In the genomic region with DNA sequence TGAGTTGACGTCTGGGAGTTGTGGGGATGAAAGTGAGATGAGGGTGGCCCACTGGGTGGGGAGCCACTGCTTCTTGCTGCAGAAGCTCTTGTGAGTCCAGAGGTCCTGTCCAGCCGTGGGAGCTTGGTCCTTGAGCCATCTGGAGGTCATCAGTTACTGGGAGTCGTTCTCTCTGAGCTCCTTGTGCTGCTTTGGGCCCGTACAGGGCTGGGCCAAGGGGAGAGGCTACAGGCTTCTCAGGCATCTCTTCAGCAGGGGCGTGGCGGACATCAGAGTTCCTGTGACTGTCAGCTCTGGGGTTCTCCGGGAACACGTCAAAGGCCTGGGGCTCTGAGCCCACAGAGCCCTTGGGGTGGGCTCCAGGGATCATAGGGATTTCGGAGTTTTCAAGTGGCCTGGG, we compare ENCODE assay signal across 15 cellular contexts. TPM values are rescaled to one million over a fixed set of nuclear protein-coding genes. Genes with fewer than 3 reads are reported as not detected.
DNase-seq lines count a peak whose midpoint lies in the region; ATAC-seq, FAIRE-seq and TF ChIP-seq lines count a peak whose summit lies in the region.
"Had no signal": no experiment of that assay in that cellular context is flagged by ENCODE, and none has a peak within 500 bp of the region (broad histone marks: within the 10 kb centered on the region; RNA-seq: fewer than 3 reads in every experiment).

No MANE protein-coding gene starts in this region.

- in situ Hi-C loops in K562 (cut with MboI), result no loop called here

- H3K36me3 Mint-ChIP-seq in nephron (ENCODE audit: low read depth), result no peaks in the 10 kb centered on the region
- no peaks in the 10 kb centered on the region for H3K36me3 Mint-ChIP-seq in type B pancreatic cell

- POLR2A ChIA-PET in K562 (lab: Yijun Ruan, JAX), result interaction anchor here (0.9 to 1.7 kb wide), 5 partner anchors 11 to 37 kb away, joined by 3 to 5 read pairs (median 4); a partner anchor contains a TSS

- H3K4me3 Mint-ChIP-seq in nephron, result peak overlapping the region in 2 of 3 experiments; percentile 32 to 46
- peak overlapping the region; percentile 67 for H3K4me3 Mint-ChIP-seq in type B pancreatic cell
- H3K4me3 Mint-ChIP-seq: CD4-positive, alpha-beta memory T cell had no signal

- TF ChIP-seq CTCF in GM20000 (IDR thresholded peaks at IDR 0.05; ENCODE audit: extremely low read depth, missing control alignments), result no peak
- TF ChIP-seq CTCF in K562 (IDR thresholded peaks at IDR 0.05 in 2 of 3, conservative IDR thresholded peaks at IDR 0.05 in 1 of 3; ENCODE audit: insufficient read depth in 2 of 3, low read depth in 1 of 3, low read length in 3 of 3), result no peak
- TF ChIP-seq CTCF in nephron (IDR thresholded peaks at IDR 0.05; ENCODE audit: unreplicated experiment in 3 of 3), result no peak
- TF ChIP-seq CTCF in type B pancreatic cell (conservative IDR thresholded peaks at IDR 0.05), result no peak

- no peaks in the 10 kb centered on the region for H3K27me3 ChIP-seq in K562 (ENCODE audit: control insufficient read depth in 2 of 2, insufficient read depth in 2 of 2, low read length in 2 of 2)
- no peaks in the 10 kb centered on the region for H3K27me3 ChIP-seq in SJCRH30
- H3K27me3 ChIP-seq: BE2C had no signal

- no peak overlapping the region for H2AFZ ChIP-seq in K562 (ENCODE audit: low read depth, low read length)

- peak; percentile 20 for DNase-seq in GM20000 (ENCODE audit: low spot score)
- DNase-seq in K562 (ENCODE audit: extremely low read depth in 1 of 4, low spot score in 3 of 4), result no peak
- no peak for DNase-seq in type B pancreatic cell (ENCODE audit: extremely low spot score, unreplicated experiment)
- DNase-seq in SJCRH30, result no peak
- no peak for DNase-seq in NCI-H187 (lab: John Stamatoyannopoulos, UW)
- DNase-seq: BE2C; CD4-positive, alpha-beta memory T cell; DMS79; GOT3 had no signal

- H3K9me3 ChIP-seq in K562 (replicated peaks; ENCODE audit: control insufficient read depth, insufficient read depth, low read depth, low read length), result no peaks in the 10 kb centered on the region
- no peaks in the 10 kb centered on the region for H3K9me3 ChIP-seq in SJCRH30 (replicated peaks)
- H3K9me3 ChIP-seq: A549, BE2C had no signal

- H3K9me3 Mint-ChIP-seq in nephron (no peaks in the 10 kb centered on the region), type B pancreatic cell (no peaks in the 10 kb centered on the region)
- H3K9me3 Mint-ChIP-seq: CD4-positive, alpha-beta memory T cell; H9 had no signal

- CTCF ChIA-PET in K562 (lab: Yijun Ruan, JAX; ENCODE audit: low intra/inter-chr PET ratio), result no interaction called here

- H3K4me1 ChIP-seq in K562 (replicated peaks in 1 of 2; ENCODE audit: control insufficient read depth in 2 of 2, insufficient read depth in 2 of 2, low read length in 2 of 2) (peaks cover 6 to 39% of the 10 kb centered on the region in 2 experiments; a peak in 4 of 5 replicates), SJCRH30 (peaks cover 10% of the 10 kb centered on the region; the same call in 1 of the 2 replicates)
- H3K4me1 ChIP-seq: BE2C had no signal

- H3K4me2 ChIP-seq in K562 (ENCODE audit: insufficient read depth, low read length), result no peak overlapping the region
- H3K4me2 ChIP-seq: A549 had no signal

- no peak overlapping the region for H3K27ac ChIP-seq in K562 (ENCODE audit: extremely low read depth, low read depth, low read length)
- H3K27ac ChIP-seq in SJCRH30, result no peak overlapping the region
- H3K27ac ChIP-seq: A549, C4-2B had no signal

- H3K27me3 Mint-ChIP-seq in nephron (ENCODE audit: low read depth) (no peaks in the 10 kb centered on the region), type B pancreatic cell (no peaks in the 10 kb centered on the region)
- H3K27me3 Mint-ChIP-seq: CD4-positive, alpha-beta memory T cell had no signal

- intact Hi-C loops in K562 (cut with micrococcal nuclease), result loop anchor here (5.0 kb wide), 1 partner anchor 38 kb away; a partner anchor contains a TSS

- ATAC-seq in K562 (no peak), GM21737 (IDR thresholded peaks at IDR 0.05; ENCODE audit: unreplicated experiment) (no peak)
- ATAC-seq: A549, GM12878 had no signal

- H4K20me1 ChIP-seq in K562 (replicated peaks; ENCODE audit: control insufficient read depth, insufficient read depth, low read length), result no peaks in the 10 kb centered on the region

- H3K9me1 ChIP-seq in K562 (ENCODE audit: control insufficient read depth, insufficient read depth, low read length), result no peaks in the 10 kb centered on the region

- H3K27ac Mint-ChIP-seq in nephron (no peak overlapping the region), type B pancreatic cell (peak overlapping the region; percentile 92)

- TF ChIP-seq EP300 in K562 (IDR thresholded peaks at IDR 0.05; ENCODE audit: low read length), result no peak

- TF ChIP-seq POLR2A in K562 (conservative IDR thresholded peaks at IDR 0.05), result no peak

- peak overlapping the region in 1 of 2 experiments; percentile 7; a peak in 2 of 4 replicates for H3K9ac ChIP-seq in K562 (ENCODE audit: insufficient read depth in 1 of 2, low read depth in 2 of 2, low read length in 2 of 2)

- H3K36me3 ChIP-seq in K562 (ENCODE audit: control insufficient read depth, insufficient read depth, low read length) (no peaks in the 10 kb centered on the region; the same call in 2 of the 3 replicates), SJCRH30 (no peaks in the 10 kb centered on the region)
- H3K36me3 ChIP-seq: BE2C had no signal

- 59% methylated on average over 9 of the region's 9 CpGs for whole genome bisulfite sequencing in K562 (ENCODE audit: insufficient coverage, low coverage, missing lambda C conversion rate)

- BruUV-seq in K562 (replicated peaks; lab: Mats Ljungman, UMichigan), result no TSS peak

- no peak overlapping the region for H3K4me3 ChIP-seq in K562
- H3K4me3 ChIP-seq in SJCRH30, result no peak overlapping the region
- H3K4me3 ChIP-seq: A549, GM12878 had no signal

- peaks cover 14% of the 10 kb centered on the region for H3K4me1 Mint-ChIP-seq in nephron
- peaks cover 9% of the 10 kb centered on the region for H3K4me1 Mint-ChIP-seq in type B pancreatic cell (ENCODE audit: unreplicated experiment)

- FAIRE-seq in K562 (lab: Jason Lieb, UNC), result no peak
- FAIRE-seq: A549, GM12878 had no signal

- TF ChIP-seq RAD21 in K562 (CRISPR knock-in tag; conservative IDR thresholded peaks at IDR 0.05 in 1 of 2, IDR thresholded peaks at IDR 0.05 in 1 of 2), result no peak

- H3K79me2 ChIP-seq in K562 (ENCODE audit: control insufficient read depth, insufficient read depth, low read length), result no peaks in the 10 kb centered on the region

RNA-seq across cellular contexts. Expression of a gene that starts 2.6 kb away (rescaled TPM):
- total RNA-seq in K562 (2011; cell fraction: chromatin; rRNA removed; ENCODE audit: low replicate concordance), result 4.4 and 10.2 TPM in 2 replicates
- 5.1 and 6.3 TPM in 2 replicates for total RNA-seq in K562 (2011; cell fraction: nucleolus; rRNA removed)
- total RNA-seq in K562 (2011; cell fraction: nucleoplasm; rRNA removed), result 4.8 and 6.6 TPM in 2 replicates
- total RNA-seq in K562 (2014; rRNA removed) (0.36 and 0.65 TPM in 2 replicates), K562 (2014; rRNA removed; fragmentation: Illumina TruSeq; extraction: Trizol) (0.38 and 0.44 TPM in 2 replicates), K562 (2015; rRNA removed; fragmentation: Illumina TruSeq; extraction: Trizol) (0.72 and 1.3 TPM in 2 replicates), K562 (2021) (1.9 and 2.2 TPM in 2 replicates), type B pancreatic cell (ENCODE audit: low replicate concordance) (8.2 and 11.3 TPM in 2 replicates)
- polyA plus RNA-seq in K562 (2011; rRNA removed) (1.1 and 1.2 TPM in 2 replicates), K562 (2014; fragmentation: Illumina TruSeq; extraction: Trizol) (1.3 and 1.4 TPM in 2 replicates), K562 (2014; fragmentation: Nextera tagmentation; extraction: Ambion mirVana) (under 1 TPM; 0.06 TPM), K562 (2014; rRNA removed) (1.7 and 2.8 TPM in 2 replicates)
- 1.4 and 3.2 TPM in 2 replicates for polyA plus RNA-seq in K562 (2011; cell fraction: cytosol; rRNA removed)
- polyA plus RNA-seq in K562 (2011; cell fraction: nucleus; rRNA removed), result 1.3 and 2.6 TPM in 2 replicates
- polyA plus RNA-seq in K562 (2012), result 0.85 and 0.87 TPM in 2 replicates
- 1.1 and 1.7 TPM in 2 replicates for polyA minus RNA-seq in K562 (2011; rRNA and poly(A)+ RNA removed)
- 1.3 and 2.3 TPM in 2 replicates for polyA minus RNA-seq in K562 (2011; cell fraction: cytosol; rRNA and poly(A)+ RNA removed)
- polyA minus RNA-seq in K562 (2011; cell fraction: nucleus; rRNA and poly(A)+ RNA removed), result 1.5 and 1.7 TPM in 2 replicates
- 1.3 and 2.1 TPM in 2 replicates for total RNA-seq in SJCRH30 (2014; rRNA removed; shearing (Covaris generic))

RNA-seq across cellular contexts. Expression of a gene that starts 16.0 kb away (rescaled TPM):
- total RNA-seq in K562 (2011; cell fraction: chromatin; rRNA removed; ENCODE audit: low replicate concordance), result 163 and 258 TPM in 2 replicates
- total RNA-seq in K562 (2011; cell fraction: nucleolus; rRNA removed), result 156 and 166 TPM in 2 replicates
- 187 and 194 TPM in 2 replicates for total RNA-seq in K562 (2011; cell fraction: nucleoplasm; rRNA removed)
- total RNA-seq in K562 (2014; rRNA removed), result 17.2 and 17.7 TPM in 2 replicates
- total RNA-seq in K562 (2014; rRNA removed; fragmentation: Illumina TruSeq; extraction: Trizol), result 6.1 and 10.2 TPM in 2 replicates
- total RNA-seq in K562 (2015; rRNA removed; fragmentation: Illumina TruSeq; extraction: Trizol), result 11.4 and 14.4 TPM in 2 replicates
- total RNA-seq in K562 (2021), result 16.7 and 17.3 TPM in 2 replicates
- 25.8 and 47.7 TPM in 2 replicates for polyA plus RNA-seq in K562 (2011; rRNA removed)
- 28.0 and 36.5 TPM in 2 replicates for polyA plus RNA-seq in K562 (2011; cell fraction: cytosol; rRNA removed)
- polyA plus RNA-seq in K562 (2011; cell fraction: nucleus; rRNA removed), result 214 and 337 TPM in 2 replicates
- polyA plus RNA-seq in K562 (2012), result 17.4 and 29.8 TPM in 2 replicates
- polyA plus RNA-seq in K562 (2014; fragmentation: Illumina TruSeq; extraction: Trizol), result 15.4 and 16.5 TPM in 2 replicates
- 1 to 10 TPM; 3.3 to 5.6 TPM for polyA plus RNA-seq in K562 (2014; fragmentation: Nextera tagmentation; extraction: Ambion mirVana)
- 24.5 and 30.1 TPM in 2 replicates for polyA plus RNA-seq in K562 (2014; rRNA removed)
- 12.7 and 14.5 TPM in 2 replicates for polyA minus RNA-seq in K562 (2011; rRNA and poly(A)+ RNA removed)
- polyA minus RNA-seq in K562 (2011; cell fraction: cytosol; rRNA and poly(A)+ RNA removed), result 9.6 and 10.3 TPM in 2 replicates
- 21.4 and 35.1 TPM in 2 replicates for polyA minus RNA-seq in K562 (2011; cell fraction: nucleus; rRNA and poly(A)+ RNA removed)
- total RNA-seq in type B pancreatic cell (ENCODE audit: low replicate concordance), result 40.1 and 44.3 TPM in 2 replicates
- total RNA-seq in SJCRH30 (2014; rRNA removed; shearing (Covaris generic)), result 8.1 and 8.3 TPM in 2 replicates

RNA-seq across cellular contexts. Expression of a gene that starts 32.7 kb away (rescaled TPM):
- 37.1 and 87.7 TPM in 2 replicates for total RNA-seq in K562 (2011; cell fraction: chromatin; rRNA removed; ENCODE audit: low replicate concordance)
- total RNA-seq in K562 (2011; cell fraction: nucleolus; rRNA removed), result 57.7 and 63.0 TPM in 2 replicates
- total RNA-seq in K562 (2011; cell fraction: nucleoplasm; rRNA removed), result 31.0 and 37.3 TPM in 2 replicates
- total RNA-seq in K562 (2014; rRNA removed), result 11.4 and 14.0 TPM in 2 replicates
- 2.8 and 3.5 TPM in 2 replicates for total RNA-seq in K562 (2014; rRNA removed; fragmentation: Illumina TruSeq; extraction: Trizol)
- 5.4 and 6.9 TPM in 2 replicates for total RNA-seq in K562 (2015; rRNA removed; fragmentation: Illumina TruSeq; extraction: Trizol)
- total RNA-seq in K562 (2021), result 11.4 and 12.3 TPM in 2 replicates
- polyA plus RNA-seq in K562 (2011; rRNA removed), result 7.3 and 12.5 TPM in 2 replicates
- polyA plus RNA-seq in K562 (2011; cell fraction: cytosol; rRNA removed), result 9.8 and 14.3 TPM in 2 replicates
- polyA plus RNA-seq in K562 (2011; cell fraction: nucleus; rRNA removed), result 49.8 and 57.1 TPM in 2 replicates
- 7.2 and 18.0 TPM in 2 replicates for polyA plus RNA-seq in K562 (2012)
- polyA plus RNA-seq in K562 (2014; fragmentation: Illumina TruSeq; extraction: Trizol), result 6.3 and 11.5 TPM in 2 replicates
- under 1 TPM in 1 of 2 experiments, not detected in 1; 0.15 TPM for polyA plus RNA-seq in K562 (2014; fragmentation: Nextera tagmentation; extraction: Ambion mirVana)
- polyA plus RNA-seq in K562 (2014; rRNA removed), result 7.5 and 7.7 TPM in 2 replicates
- polyA minus RNA-seq in K562 (2011; rRNA and poly(A)+ RNA removed), result 5.9 and 7.6 TPM in 2 replicates
- 9.4 and 11.3 TPM in 2 replicates for polyA minus RNA-seq in K562 (2011; cell fraction: cytosol; rRNA and poly(A)+ RNA removed)
- polyA minus RNA-seq in K562 (2011; cell fraction: nucleus; rRNA and poly(A)+ RNA removed), result 16.4 and 29.1 TPM in 2 replicates
- 22.6 and 30.0 TPM in 2 replicates for total RNA-seq in type B pancreatic cell (ENCODE audit: low replicate concordance)
- 4.0 and 6.8 TPM in 2 replicates for total RNA-seq in SJCRH30 (2014; rRNA removed; shearing (Covaris generic))

RNA-seq across cellular contexts. Expression of a gene that starts 37.0 kb away (rescaled TPM):
- 150 and 205 TPM in 2 replicates for total RNA-seq in K562 (2011; cell fraction: chromatin; rRNA removed; ENCODE audit: low replicate concordance)
- 107 and 124 TPM in 2 replicates for total RNA-seq in K562 (2011; cell fraction: nucleolus; rRNA removed)
- total RNA-seq in K562 (2011; cell fraction: nucleoplasm; rRNA removed), result 132 and 160 TPM in 2 replicates
- total RNA-seq in K562 (2014; rRNA removed) (43.1 and 58.1 TPM in 2 replicates), K562 (2014; rRNA removed; fragmentation: Illumina TruSeq; extraction: Trizol) (128 and 134 TPM in 2 replicates), K562 (2015; rRNA removed; fragmentation: Illumina TruSeq; extraction: Trizol) (87.2 and 87.6 TPM in 2 replicates), K562 (2021) (102 and 115 TPM in 2 replicates), type B pancreatic cell (ENCODE audit: low replicate concordance) (51.8 and 71.9 TPM in 2 replicates)
- polyA plus RNA-seq in K562 (2011; rRNA removed) (203 and 301 TPM in 2 replicates), K562 (2014; fragmentation: Illumina TruSeq; extraction: Trizol) (217 and 250 TPM in 2 replicates), K562 (2014; fragmentation: Nextera tagmentation; extraction: Ambion mirVana) (100 to 1,000 TPM; 323 to 331 TPM), K562 (2014; rRNA removed) (174 and 176 TPM in 2 replicates)
- polyA plus RNA-seq in K562 (2011; cell fraction: cytosol; rRNA removed), result 171 and 187 TPM in 2 replicates
- polyA plus RNA-seq in K562 (2011; cell fraction: nucleus; rRNA removed), result 65.7 and 92.6 TPM in 2 replicates
- polyA plus RNA-seq in K562 (2012), result 128 and 136 TPM in 2 replicates
- 163 and 220 TPM in 2 replicates for polyA minus RNA-seq in K562 (2011; rRNA and poly(A)+ RNA removed)
- polyA minus RNA-seq in K562 (2011; cell fraction: cytosol; rRNA and poly(A)+ RNA removed), result 40.3 and 58.5 TPM in 2 replicates
- 10.9 and 19.1 TPM in 2 replicates for polyA minus RNA-seq in K562 (2011; cell fraction: nucleus; rRNA and poly(A)+ RNA removed)
- total RNA-seq in SJCRH30 (2014; rRNA removed; shearing (Covaris generic)), result 68.5 and 68.9 TPM in 2 replicates

RNA-seq across cellular contexts. Expression of a gene that starts 47.0 kb away (rescaled TPM):
- 4.4 and 7.9 TPM in 2 replicates for total RNA-seq in K562 (2011; cell fraction: chromatin; rRNA removed; ENCODE audit: low replicate concordance)
- 2.8 and 5.7 TPM in 2 replicates for total RNA-seq in K562 (2011; cell fraction: nucleolus; rRNA removed)
- 4.6 and 5.8 TPM in 2 replicates for total RNA-seq in K562 (2011; cell fraction: nucleoplasm; rRNA removed)
- 0.20 TPM in 1 of 2 replicates, not detected in the other for total RNA-seq in K562 (2014; rRNA removed)
- 0.48 and 0.51 TPM in 2 replicates for total RNA-seq in K562 (2014; rRNA removed; fragmentation: Illumina TruSeq; extraction: Trizol)
- total RNA-seq in K562 (2015; rRNA removed; fragmentation: Illumina TruSeq; extraction: Trizol), result 0.26 TPM in 1 of 2 replicates, not detected in the other
- total RNA-seq in K562 (2021), result 0.47 and 0.72 TPM in 2 replicates
- 1.1 and 1.9 TPM in 2 replicates for polyA plus RNA-seq in K562 (2011; rRNA removed)
- polyA plus RNA-seq in K562 (2011; cell fraction: cytosol; rRNA removed), result 0.29 and 1.2 TPM in 2 replicates
- 3.7 and 5.1 TPM in 2 replicates for polyA plus RNA-seq in K562 (2011; cell fraction: nucleus; rRNA removed)
- 0.46 and 0.91 TPM in 2 replicates for polyA plus RNA-seq in K562 (2012)
- 0.39 and 0.73 TPM in 2 replicates for polyA plus RNA-seq in K562 (2014; fragmentation: Illumina TruSeq; extraction: Trizol)
- polyA plus RNA-seq in K562 (2014; fragmentation: Nextera tagmentation; extraction: Ambion mirVana), result not detected
- 0.23 and 0.32 TPM in 2 replicates for polyA plus RNA-seq in K562 (2014; rRNA removed)
- polyA minus RNA-seq in K562 (2011; rRNA and poly(A)+ RNA removed), result 0.67 and 1.0 TPM in 2 replicates
- not detected in 2 replicates for polyA minus RNA-seq in K562 (2011; cell fraction: cytosol; rRNA and poly(A)+ RNA removed)
- polyA minus RNA-seq in K562 (2011; cell fraction: nucleus; rRNA and poly(A)+ RNA removed), result 0.67 and 1.7 TPM in 2 replicates
- 13.6 and 24.3 TPM in 2 replicates for total RNA-seq in type B pancreatic cell (ENCODE audit: low replicate concordance)
- total RNA-seq in SJCRH30 (2014; rRNA removed; shearing (Covaris generic)), result 0.05 and 0.12 TPM in 2 replicates
